Comparison of ENCODE assay signal across 9 cellular contexts in the genomic region with DNA sequence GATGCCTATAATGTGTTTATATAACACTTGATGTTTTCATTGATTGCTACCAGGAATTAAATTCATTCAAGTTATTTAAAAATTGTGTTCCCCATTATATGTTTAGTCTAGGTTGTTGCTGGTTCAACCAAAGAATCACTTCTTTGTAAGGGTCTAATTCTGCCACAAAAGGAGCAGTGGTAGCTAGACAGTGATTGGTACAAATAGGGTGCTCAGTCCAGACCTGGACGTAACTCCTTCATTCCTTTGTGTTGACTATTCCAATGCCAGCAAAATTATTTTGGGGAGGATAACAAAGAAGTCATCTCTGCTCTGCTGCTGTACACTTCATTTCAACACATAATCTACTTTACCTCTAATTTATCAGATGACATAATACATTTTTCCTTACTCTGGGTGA. TPM values are rescaled to one million over a fixed set of nuclear protein-coding genes. Genes with fewer than 3 reads are reported as not detected.
DNase-seq lines count a peak whose midpoint lies in the region; TF ChIP-seq lines count a peak whose summit lies in the region.
"Had no signal": no experiment of that assay in that cellular context is flagged by ENCODE, and none has a peak within 500 bp of the region (broad histone marks: within the 10 kb centered on the region; RNA-seq: fewer than 3 reads in every experiment).

No MANE protein-coding gene starts in this region.

- peak overlapping the region; percentile 76 for H3K4me3 ChIP-seq in AG04450 (ENCODE audit: low read depth, low read length)
- H3K4me3 ChIP-seq in HUES64 (ENCODE audit: low read length), result peak overlapping the region; percentile 96
- H3K4me3 ChIP-seq in mammary epithelial cell (replicated peaks in 1 of 3; ENCODE audit: insufficient read depth in 1 of 3, low read depth in 2 of 3, low read length in 3 of 3), result peak overlapping the region; percentile 76 to 81 (median 78)
- peak overlapping the region in 1 of 2 donors; percentile 92 for H3K4me3 ChIP-seq in muscle layer of colon (ENCODE audit: low read depth in 1 of 2, low read length in 2 of 2)

- H3K27ac ChIP-seq in AG04450 (ENCODE audit: low read depth, low read length) (no peak overlapping the region), HUES64 (ENCODE audit: low read depth, low read length) (no peak overlapping the region), mammary epithelial cell (ENCODE audit: insufficient read depth, low read depth, low read length) (peak overlapping the region; percentile 93), muscle layer of colon (ENCODE audit: low read depth, low read length) (no peak overlapping the region)

- H3K9me3 ChIP-seq in AG04450 (ENCODE audit: control insufficient read depth, insufficient read depth, low read length) (peaks cover 2% of the 10 kb centered on the region; the same call in 1 of the 2 replicates), HUES64 (ENCODE audit: insufficient read depth, low read depth, low read length) (no peaks in the 10 kb centered on the region), mammary epithelial cell (replicated peaks; ENCODE audit: insufficient read depth, low read length) (no peaks in the 10 kb centered on the region), muscle layer of colon (ENCODE audit: low read length) (no peaks in the 10 kb centered on the region)

- no peak overlapping the region for H2AFZ ChIP-seq in mammary epithelial cell (ENCODE audit: low read depth, low read length)

- POLR2A ChIA-PET in AG04450 (lab: Yijun Ruan, JAX), result no interaction called here

- H3K4me2 ChIP-seq in mammary epithelial cell (ENCODE audit: insufficient read depth, low read depth, low read length), result peak overlapping the region; percentile 77

- H3K79me2 ChIP-seq in mammary epithelial cell (ENCODE audit: insufficient read depth, low read length), result peaks cover 65% of the 10 kb centered on the region

- CTCF ChIA-PET in AG04450 (lab: Charles Lee), result interaction anchor here (1.0 kb wide), 1 partner anchor 32 kb away, joined by 3 read pairs; no protein-coding TSS in a partner anchor
- CTCF ChIA-PET in mammary epithelial cell (lab: Charles Lee; ENCODE audit: low non-redundant PET), result interaction anchor here (0.5 to 0.7 kb wide), 2 partner anchors 123 to 254 kb away, joined by 3 to 10 read pairs; no protein-coding TSS in a partner anchor

- H3K36me3 ChIP-seq in HUES64 (ENCODE audit: insufficient read depth, low read length), result no peaks in the 10 kb centered on the region
- peaks cover 3% of the 10 kb centered on the region for H3K36me3 ChIP-seq in mammary epithelial cell (ENCODE audit: insufficient read depth, low read length)
- H3K36me3 ChIP-seq in muscle layer of colon (ENCODE audit: insufficient read depth, low read length), result no peaks in the 10 kb centered on the region

- TF ChIP-seq CTCF in AG04450 (IDR thresholded peaks at IDR 0.05; ENCODE audit: low read depth, low read length), result no peak
- no peak for TF ChIP-seq CTCF in mammary epithelial cell (conservative IDR thresholded peaks at IDR 0.05 in 1 of 2, IDR thresholded peaks at IDR 0.05 in 1 of 2; ENCODE audit: extremely low read depth in 1 of 2, insufficient read depth in 1 of 2, low read depth in 1 of 2, low read length in 2 of 2)

- TSS peak; percentile 31 for BruUV-seq in mammary epithelial cell (replicated peaks; lab: Mats Ljungman, UMichigan)

- 74% methylated on average over 1 of the region's 1 CpG for WGBS in HUES64
- 0% methylated on average over 1 of the region's 1 CpG for WGBS in mammary epithelial cell (ENCODE audit: low coverage, missing lambda C conversion rate)

- peaks cover 5% of the 10 kb centered on the region for H4K20me1 ChIP-seq in mammary epithelial cell (ENCODE audit: insufficient read depth, low read length)

- DNase-seq in AG04450 (ENCODE audit: low read depth, low spot score) (no peak), mammary epithelial cell (peak; percentile 40), cerebellar cortex (ENCODE audit: low spot score) (no peak), activated gamma-delta T cell treated with Interleukin-2 at 50 U/mL for 16 hours (no peak), NCI-H187 (lab: John Stamatoyannopoulos, UW) (no peak), NCI-H1417 treated with DMSO at 0.1 percent for 48 hours (lab: John Stamatoyannopoulos, UW) (no peak)

- peak overlapping the region; percentile 8; the same call in 1 of the 2 replicates for H3K9ac ChIP-seq in HUES64 (ENCODE audit: low read depth, low read length)
- peak overlapping the region; percentile 97 for H3K9ac ChIP-seq in mammary epithelial cell (ENCODE audit: insufficient read depth, low read length)
- H3K9ac ChIP-seq in muscle layer of colon (ENCODE audit: low read length), result peak overlapping the region; percentile 14

- intact Hi-C loops in mammary epithelial cell (cut with micrococcal nuclease), result no loop called here

- H3K4me1 ChIP-seq in HUES64 (ENCODE audit: insufficient read depth, low read length), result peaks cover 29% of the 10 kb centered on the region
- peaks cover 4% of the 10 kb centered on the region for H3K4me1 ChIP-seq in mammary epithelial cell (ENCODE audit: insufficient read depth, low read length)
- H3K4me1 ChIP-seq in muscle layer of colon (ENCODE audit: insufficient read depth, low read length), result peaks cover 27% of the 10 kb centered on the region

- in situ Hi-C loops in mammary epithelial cell (cut with MboI; ENCODE audit: low sequenced_read_pairs in 2 of 2), result no loop called here

- H3K27me3 ChIP-seq in AG04450 (ENCODE audit: control insufficient read depth, insufficient read depth, low read length) (no peaks in the 10 kb centered on the region), HUES64 (ENCODE audit: insufficient read depth, low read length) (no peaks in the 10 kb centered on the region), mammary epithelial cell (ENCODE audit: insufficient read depth, low read length) (no peaks in the 10 kb centered on the region), muscle layer of colon (ENCODE audit: control insufficient read depth in 1 of 2, insufficient read depth in 2 of 2, low read length in 2 of 2) (no peaks in the 10 kb centered on the region)

- dilution Hi-C loops in mammary epithelial cell (cut with HindIII; ENCODE audit: low sequenced_read_pairs), result no loop called here

RNA-seq across cellular contexts. Expression of a gene that starts 1.2 kb away (rescaled TPM):
- 19.3 and 28.4 TPM in 2 replicates for polyA plus RNA-seq in AG04450 (2011; rRNA removed)
- polyA minus RNA-seq in AG04450 (2011; rRNA and poly(A)+ RNA removed), result 4.7 and 8.3 TPM in 2 replicates
- polyA plus RNA-seq in HUES64 (2013, experiment 1 of 2), result 39.0 TPM
- 46.1 TPM for polyA plus RNA-seq in HUES64 (2013, experiment 2 of 2)
- 10 to 100 TPM; 40.3 to 52.9 TPM for total RNA-seq in mammary epithelial cell
- 31.0 TPM for polyA plus RNA-seq in mammary epithelial cell
- polyA minus RNA-seq in mammary epithelial cell, result 19.7 TPM

RNA-seq across cellular contexts. Expression of a gene that starts 48.1 kb away (rescaled TPM):
- polyA plus RNA-seq in AG04450 (2011; rRNA removed) (not detected in 2 replicates), mammary epithelial cell (not detected)
- polyA minus RNA-seq in AG04450 (2011; rRNA and poly(A)+ RNA removed), result not detected in 2 replicates
- not detected for polyA plus RNA-seq in HUES64 (2013, experiment 1 of 2)
- not detected for polyA plus RNA-seq in HUES64 (2013, experiment 2 of 2)
- total RNA-seq in mammary epithelial cell, result not detected
- polyA minus RNA-seq in mammary epithelial cell, result not detected
- total RNA-seq: temporal lobe had no signal

Comparison
In these comparisons a context has a peak if more than half of its experiments do, and no peak if none do; other contexts are left out.
1. H3K9ac ChIP-seq: peak in every context shown above with its lines; median percentile 97 in mammary epithelial cell; 14 in muscle layer of colon; 8 in HUES64.